In the genomic region with DNA sequence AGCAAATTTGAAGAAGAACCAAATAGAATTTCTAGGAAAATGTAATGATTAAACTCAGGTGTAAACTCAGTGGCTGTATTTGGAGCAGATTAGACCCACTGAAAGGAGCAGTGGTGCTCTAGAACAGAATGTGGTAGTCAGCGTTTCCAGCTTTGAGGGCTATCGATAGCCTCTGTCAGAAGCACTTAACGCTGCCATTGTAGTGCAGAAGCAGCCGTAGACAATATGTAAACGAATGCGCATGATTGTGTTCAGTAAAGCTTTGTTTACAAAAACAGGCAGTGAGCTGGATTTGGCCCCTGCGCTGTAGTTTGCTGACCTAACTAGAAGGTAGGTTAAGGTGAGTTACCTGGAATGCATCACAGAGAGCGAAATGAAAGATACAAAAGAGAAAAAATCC, we compare ENCODE assay signal across 25 cellular contexts.
"Had no signal": no experiment of that assay in that cellular context is flagged by ENCODE, and none has a peak within 500 bp of the region (broad histone marks: within the 10 kb centered on the region; RNA-seq: fewer than 3 reads in every experiment).

No MANE protein-coding gene starts in this region.

- H2AFZ ChIP-seq: parathyroid adenoma had no signal

- H3K9me3 ChIP-seq: ascending aorta, mucosa of descending colon, thyroid gland, upper lobe of right lung had no signal

- DNase-seq: activated CD4-positive, alpha-beta T cell treated with anti-CD3 and anti-CD28 coated beads for 4 hours; activated CD4-positive, CD25-positive, alpha-beta regulatory T cell; activated gamma-delta T cell treated with Interleukin-2 at 50 U/mL for 16 hours; effector memory CD4-positive, alpha-beta T cell; foreskin melanocyte; islet precursor cell; left cardiac atrium; mucosa of descending colon; nucleus accumbens; right cardiac atrium; stimulated activated CD4-positive, alpha-beta T cell treated with anti-CD3 and anti-CD28 coated beads, Interleukin-12 subunit alpha, Interleukin-12 subunit beta, amount 100 ng/mL, for 4 hours; stimulated activated CD4-positive, alpha-beta T cell treated with anti-CD3 and anti-CD28 coated beads, Interleukin-4, amount 100 ng/mL, for 4 hours; substantia nigra; T1000; thyroid gland; upper lobe of right lung had no signal

- H3K4me1 Mint-ChIP-seq: activated naive CD4-positive, alpha-beta T cell treated with anti-CD3 and anti-CD28 coated beads, Interleukin-2, amount 50 U/mL, for 24 hours; central memory CD8-positive, alpha-beta T cell had no signal

- H3K4me3 ChIP-seq: ascending aorta, mucosa of descending colon, thyroid gland, upper lobe of right lung had no signal

- H3K27ac ChIP-seq: ascending aorta, parathyroid adenoma, thyroid gland, upper lobe of right lung had no signal

- H3K4me1 ChIP-seq: ascending aorta, parathyroid adenoma, thyroid gland, upper lobe of right lung had no signal

- H3K27me3 Mint-ChIP-seq: activated CD4-positive, alpha-beta memory T cell treated with anti-CD3 and anti-CD28 coated beads for 36 hours; activated naive CD4-positive, alpha-beta T cell treated with anti-CD3 and anti-CD28 coated beads, Interleukin-2, amount 50 U/mL, for 24 hours; central memory CD8-positive, alpha-beta T cell; memory B cell; stimulated activated naive CD8-positive, alpha-beta T cell treated with anti-CD3 and anti-CD28 coated beads, Interleukin-15, Interleukin-2, amounts not matched to agents 100 ng/mL and 50 ng/mL, for 24 hours had no signal

- H3K79me2 ChIP-seq: parathyroid adenoma had no signal

- H3K4me3 Mint-ChIP-seq: activated CD4-positive, alpha-beta memory T cell treated with anti-CD3 and anti-CD28 coated beads for 36 hours; activated naive CD4-positive, alpha-beta T cell treated with anti-CD3 and anti-CD28 coated beads, Interleukin-2, amount 50 U/mL, for 24 hours; central memory CD8-positive, alpha-beta T cell; memory B cell; stimulated activated naive CD8-positive, alpha-beta T cell treated with anti-CD3 and anti-CD28 coated beads, Interleukin-15, Interleukin-2, amounts not matched to agents 100 ng/mL and 50 ng/mL, for 24 hours; T-helper 1 cell treated with Interleukin-12 subunit alpha and Interleukin-12 subunit beta and Interleukin-4 antibody, amounts not matched to agents 30 μg/mL and 1 μg/mL, for 36 hours had no signal

- H3K9ac ChIP-seq: parathyroid adenoma had no signal

- ATAC-seq: esophagus mucosa, left cardiac atrium, mucosa of descending colon, right cardiac atrium, upper lobe of right lung had no signal

- H3K27ac Mint-ChIP-seq: activated CD4-positive, alpha-beta memory T cell treated with anti-CD3 and anti-CD28 coated beads for 36 hours; activated naive CD4-positive, alpha-beta T cell treated with anti-CD3 and anti-CD28 coated beads, Interleukin-2, amount 50 U/mL, for 24 hours; memory B cell; stimulated activated naive CD8-positive, alpha-beta T cell treated with anti-CD3 and anti-CD28 coated beads, Interleukin-15, Interleukin-2, amounts not matched to agents 100 ng/mL and 50 ng/mL, for 24 hours; T-helper 1 cell treated with Interleukin-12 subunit alpha and Interleukin-12 subunit beta and Interleukin-4 antibody, amounts not matched to agents 30 μg/mL and 1 μg/mL, for 36 hours had no signal

- H3K27me3 ChIP-seq: ascending aorta, thyroid gland, upper lobe of right lung had no signal

- H3K9me3 Mint-ChIP-seq: activated CD4-positive, alpha-beta memory T cell treated with anti-CD3 and anti-CD28 coated beads for 36 hours; activated naive CD4-positive, alpha-beta T cell treated with anti-CD3 and anti-CD28 coated beads, Interleukin-2, amount 50 U/mL, for 24 hours; central memory CD8-positive, alpha-beta T cell; memory B cell; stimulated activated naive CD8-positive, alpha-beta T cell treated with anti-CD3 and anti-CD28 coated beads, Interleukin-15, Interleukin-2, amounts not matched to agents 100 ng/mL and 50 ng/mL, for 24 hours; T-helper 1 cell treated with Interleukin-12 subunit alpha and Interleukin-12 subunit beta and Interleukin-4 antibody, amounts not matched to agents 30 μg/mL and 1 μg/mL, for 36 hours had no signal
